18 cellular contexts compared by ENCODE assay signal in genomic region chr12:53478865-53479264, GRCh38. TPM values are rescaled to one million over a fixed set of nuclear protein-coding genes. Genes with fewer than 3 reads are reported as not detected.
DNase-seq lines count a peak whose midpoint lies in the region; ATAC-seq and TF ChIP-seq lines count a peak whose summit lies in the region.
"Had no signal": no experiment of that assay in that cellular context is flagged by ENCODE, and none has a peak within 500 bp of the region (broad histone marks: within the 10 kb centered on the region; RNA-seq: fewer than 3 reads in every experiment).

No MANE protein-coding gene starts in this region.

- no peaks in the 10 kb centered on the region for H3K27me3 Mint-ChIP-seq in endodermal cell (ENCODE audit: insufficient read depth)
- H3K27me3 Mint-ChIP-seq: activated CD8-positive, alpha-beta memory T cell treated with anti-CD3 and anti-CD28 coated beads, Interleukin-2, amount 10 ng/mL, durations not matched to agents 7 days and 5 days; activated naive CD8-positive, alpha-beta T cell treated with anti-CD3 and anti-CD28 coated beads, Interleukin-2, amount 10 ng/mL, durations not matched to agents 7 days and 5 days had no signal

- ATAC-seq in psoas muscle (no peak), HG03039 (IDR thresholded peaks at IDR 0.05; ENCODE audit: unreplicated experiment) (no peak)
- ATAC-seq: activated CD8-positive, alpha-beta memory T cell treated with anti-CD3 and anti-CD28 coated beads, Interleukin-2, amount 10 ng/mL, durations not matched to agents 7 days and 5 days; HepG2 had no signal

- H3K36me3 Mint-ChIP-seq in endodermal cell (ENCODE audit: low read depth) = peaks cover 80% of the 10 kb centered on the region

- no peak overlapping the region for H2AFZ ChIP-seq in GM23248

- H3K4me2 ChIP-seq in GM23248 (ENCODE audit: unreplicated experiment) = no peak overlapping the region

- no peaks in the 10 kb centered on the region for H3K9me2 ChIP-seq in GM23248 (ENCODE audit: insufficient read depth)

- in situ Hi-C loops in GM23248 (cut with MboI) = no loop called here

- DNase-seq in GM23248 (peak; percentile 78), endodermal cell (no peak), psoas muscle (no peak), SK-N-DZ (ENCODE audit: low spot score) (no peak), NCI-H69 (lab: John Stamatoyannopoulos, UW) (no peak)
- DNase-seq: activated CD8-positive, alpha-beta memory T cell treated with anti-CD3 and anti-CD28 coated beads, Interleukin-2, amount 10 ng/mL, durations not matched to agents 7 days and 5 days; activated naive CD8-positive, alpha-beta T cell treated with anti-CD3 and anti-CD28 coated beads, Interleukin-2, amount 10 ng/mL, durations not matched to agents 7 days and 5 days; EL; NCI-H1105; NCI-H2171; NK-92 treated with Interleukin-12 subunit alpha and Interleukin-12 subunit beta, amount 100 ng/mL, for 24 hours; SIG-M5 had no signal

- TF ChIP-seq CTCF in VCaP (conservative IDR thresholded peaks at IDR 0.05) = no peak
- no peak for TF ChIP-seq CTCF in endodermal cell (conservative IDR thresholded peaks at IDR 0.05)
- no peak for TF ChIP-seq CTCF in psoas muscle (IDR thresholded peaks at IDR 0.05)

- H4K20me1 ChIP-seq in GM23248 (ENCODE audit: insufficient read depth) = peaks cover 7% of the 10 kb centered on the region

- H3K4me3 Mint-ChIP-seq in endodermal cell = no peak overlapping the region
- H3K4me3 Mint-ChIP-seq: activated CD8-positive, alpha-beta memory T cell treated with anti-CD3 and anti-CD28 coated beads, Interleukin-2, amount 10 ng/mL, durations not matched to agents 7 days and 5 days; activated naive CD8-positive, alpha-beta T cell treated with anti-CD3 and anti-CD28 coated beads, Interleukin-2, amount 10 ng/mL, durations not matched to agents 7 days and 5 days had no signal

- H3K4me1 ChIP-seq in GM23248 (ENCODE audit: insufficient read depth) (peaks cover 44% of the 10 kb centered on the region), endodermal cell (ENCODE audit: control insufficient read depth, insufficient read depth, low read length) (peaks cover 45% of the 10 kb centered on the region), psoas muscle (peaks cover 38% of the 10 kb centered on the region)

- H3K27me3 ChIP-seq in GM23248 (replicated peaks; ENCODE audit: insufficient read depth) (no peaks in the 10 kb centered on the region), endodermal cell (ENCODE audit: control insufficient read depth, insufficient read depth, low read length, poor library complexity, severe bottlenecking) (no peaks in the 10 kb centered on the region), psoas muscle (ENCODE audit: insufficient read depth in 3 of 3, low read length in 2 of 3) (no peaks in the 10 kb centered on the region)

- intact Hi-C loops in psoas muscle (cut with DNase I) = no loop called here

- H3F3A ChIP-seq in GM23248 (ENCODE audit: insufficient read depth) = peaks cover 92% of the 10 kb centered on the region

- WGBS in GM23248 (ENCODE audit: low coverage in 1 of 2, low lambda C conversion rate in 2 of 2, missing lambda C conversion rate in 2 of 2), 2 experiments = 15 to 24% methylated on average over 1 of the region's 1 CpG
- 93 to 100% methylated on average over 1 of the region's 1 CpG for WGBS in endodermal cell (ENCODE audit: insufficient coverage in 1 of 2, insufficient read length in 1 of 2), 2 experiments
- WGBS in psoas muscle, 3 donors = 12 to 56% (median 34%) methylated on average over 1 of the region's 1 CpG

- H3K9me3 Mint-ChIP-seq in endodermal cell = no peaks in the 10 kb centered on the region
- H3K9me3 Mint-ChIP-seq: activated naive CD8-positive, alpha-beta T cell treated with anti-CD3 and anti-CD28 coated beads, Interleukin-2, amount 10 ng/mL, durations not matched to agents 7 days and 5 days had no signal

- peaks cover 62% of the 10 kb centered on the region for H3K4me1 Mint-ChIP-seq in endodermal cell

- H3K27ac ChIP-seq in GM23248 = peak overlapping the region; percentile 71
- H3K27ac ChIP-seq in VCaP = peak overlapping the region; percentile 8; the same call in 1 of the 2 replicates
- H3K27ac ChIP-seq in endodermal cell (ENCODE audit: low read depth, low read length) = no peak overlapping the region
- peak overlapping the region; percentile 62 for H3K27ac ChIP-seq in psoas muscle

- peak overlapping the region; percentile 18 for H3K9ac ChIP-seq in GM23248
- no peak overlapping the region for H3K9ac ChIP-seq in endodermal cell (ENCODE audit: extremely low read depth, low read length, poor library complexity, severe bottlenecking)

- H3K9me3 ChIP-seq in GM23248 (ENCODE audit: low read depth) = no peaks in the 10 kb centered on the region
- no peaks in the 10 kb centered on the region for H3K9me3 ChIP-seq in endodermal cell (ENCODE audit: control insufficient read depth, low read length)
- H3K9me3 ChIP-seq in psoas muscle = no peaks in the 10 kb centered on the region

- no peak overlapping the region for H3K4me3 ChIP-seq in GM23248
- no peak overlapping the region for H3K4me3 ChIP-seq in endodermal cell (ENCODE audit: low read length)
- no peak overlapping the region for H3K4me3 ChIP-seq in psoas muscle

- peak overlapping the region; percentile 55 for H3K27ac Mint-ChIP-seq in endodermal cell
- H3K27ac Mint-ChIP-seq: activated CD8-positive, alpha-beta memory T cell treated with anti-CD3 and anti-CD28 coated beads, Interleukin-2, amount 10 ng/mL, durations not matched to agents 7 days and 5 days; activated naive CD8-positive, alpha-beta T cell treated with anti-CD3 and anti-CD28 coated beads, Interleukin-2, amount 10 ng/mL, durations not matched to agents 7 days and 5 days had no signal

- peaks cover 45% of the 10 kb centered on the region for H3K79me2 ChIP-seq in GM23248 (ENCODE audit: insufficient read depth)

- H3K36me3 ChIP-seq in GM23248 (ENCODE audit: low read depth) = peaks cover 84% of the 10 kb centered on the region
- peaks cover 96% of the 10 kb centered on the region for H3K36me3 ChIP-seq in endodermal cell (ENCODE audit: control insufficient read depth, insufficient read depth, low read length)
- H3K36me3 ChIP-seq in psoas muscle (ENCODE audit: insufficient read depth in 1 of 2, low read depth in 1 of 2) = peaks cover 19 to 100% of the 10 kb centered on the region in 2 donors

RNA-seq across cellular contexts. Expression of gene MAP3K12, which starts 20.4 kb away (rescaled TPM):
- 36.5 and 37.4 TPM in 2 replicates for total RNA-seq in GM23248 (2014; rRNA removed; shearing (Covaris generic))
- 8.7 and 10.4 TPM in 2 replicates for polyA plus RNA-seq in GM23248 (2016; fragmentation: Nextera tagmentation; extraction: Ambion mirVana)
- 1 to 10 TPM; 5.5 to 8.1 TPM for total RNA-seq in endodermal cell
- 27.5 TPM for polyA plus RNA-seq in endodermal cell (2013, experiment 1 of 2)
- 21.6 TPM for polyA plus RNA-seq in endodermal cell (2013, experiment 2 of 2)
- total RNA-seq in psoas muscle = 1 to 10 TPM; 1.9 to 2.9 (median 2.3) TPM
- 1 to 10 TPM; 2.3 to 3.1 (median 3.0) TPM for polyA plus RNA-seq in psoas muscle
- 20.8 and 22.1 TPM in 2 replicates for polyA plus RNA-seq in SK-N-DZ (2014; cell fraction: cytosol; rRNA removed)
- polyA plus RNA-seq in SK-N-DZ (2014; cell fraction: nucleus; rRNA removed) = 56.6 and 82.8 TPM in 2 replicates

RNA-seq across cellular contexts. Expression of gene TARBP2, which starts 22.2 kb away (rescaled TPM):
- total RNA-seq in GM23248 (2014; rRNA removed; shearing (Covaris generic)) = 40.1 and 54.1 TPM in 2 replicates
- polyA plus RNA-seq in GM23248 (2016; fragmentation: Nextera tagmentation; extraction: Ambion mirVana) (32.1 and 36.0 TPM in 2 replicates), psoas muscle (10 to 100 TPM; 10.2 to 23.3 (median 21.2) TPM)
- total RNA-seq in endodermal cell (10 to 100 TPM; 48.4 to 60.3 TPM), psoas muscle (10 to 100 TPM in 2 of 4 donors, 1 to 10 TPM in 2; 7.6 to 10.8 (median 10.4) TPM)
- 60.9 TPM for polyA plus RNA-seq in endodermal cell (2013, experiment 1 of 2)
- 51.7 TPM for polyA plus RNA-seq in endodermal cell (2013, experiment 2 of 2)
- polyA plus RNA-seq in SK-N-DZ (2014; cell fraction: cytosol; rRNA removed) = 81.3 and 95.8 TPM in 2 replicates
- 217 and 237 TPM in 2 replicates for polyA plus RNA-seq in SK-N-DZ (2014; cell fraction: nucleus; rRNA removed)

RNA-seq across cellular contexts. Expression of gene PCBP2, which starts 27.0 kb away (rescaled TPM):
- total RNA-seq in GM23248 (2014; rRNA removed; shearing (Covaris generic)) = 143 TPM in 2 replicates
- polyA plus RNA-seq in GM23248 (2016; fragmentation: Nextera tagmentation; extraction: Ambion mirVana) = 94.3 and 100 TPM in 2 replicates
- 1,000 to 10,000 TPM; 1,281 to 1,338 TPM for total RNA-seq in endodermal cell
- 1,028 TPM for polyA plus RNA-seq in endodermal cell (2013, experiment 1 of 2)
- 890 TPM for polyA plus RNA-seq in endodermal cell (2013, experiment 2 of 2)
- total RNA-seq in psoas muscle = 100 to 1,000 TPM; 354 to 507 (median 439) TPM
- 100 to 1,000 TPM; 254 to 469 (median 365) TPM for polyA plus RNA-seq in psoas muscle
- polyA plus RNA-seq in SK-N-DZ (2014; cell fraction: cytosol; rRNA removed) = 319 and 354 TPM in 2 replicates
- 451 and 689 TPM in 2 replicates for polyA plus RNA-seq in SK-N-DZ (2014; cell fraction: nucleus; rRNA removed)

RNA-seq across cellular contexts. Expression of gene NPFF, which starts 28.4 kb away (rescaled TPM):
- total RNA-seq in GM23248 (2014; rRNA removed; shearing (Covaris generic)) = not detected in 2 replicates
- polyA plus RNA-seq in GM23248 (2016; fragmentation: Nextera tagmentation; extraction: Ambion mirVana) (not detected in 2 replicates), psoas muscle (not detected)
- total RNA-seq in endodermal cell (not detected), psoas muscle (not detected)
- polyA plus RNA-seq in endodermal cell (2013, experiment 1 of 2) = 0.85 TPM
- polyA plus RNA-seq in endodermal cell (2013, experiment 2 of 2) = not detected
- not detected in 2 replicates for polyA plus RNA-seq in SK-N-DZ (2014; cell fraction: cytosol; rRNA removed)
- polyA plus RNA-seq in SK-N-DZ (2014; cell fraction: nucleus; rRNA removed) = not detected in 2 replicates
- total RNA-seq: activated CD8-positive, alpha-beta memory T cell treated with anti-CD3 and anti-CD28 coated beads, Interleukin-2, amount 10 ng/mL, durations not matched to agents 7 days and 5 days; activated naive CD8-positive, alpha-beta T cell treated with anti-CD3 and anti-CD28 coated beads, Interleukin-2, amount 10 ng/mL, durations not matched to agents 7 days and 5 days; HepG2; mesenteric fat pad; posterior vena cava; urinary bladder had no signal
- polyA plus RNA-seq: HepG2, urinary bladder had no signal

RNA-seq across cellular contexts. Expression of gene PRR13, which starts 37.3 kb away (rescaled TPM):
- total RNA-seq in GM23248 (2014; rRNA removed; shearing (Covaris generic)) = 35.3 and 42.4 TPM in 2 replicates
- 217 and 221 TPM in 2 replicates for polyA plus RNA-seq in GM23248 (2016; fragmentation: Nextera tagmentation; extraction: Ambion mirVana)
- 100 to 1,000 TPM; 184 to 209 TPM for total RNA-seq in endodermal cell
- 101 TPM for polyA plus RNA-seq in endodermal cell (2013, experiment 1 of 2)
- polyA plus RNA-seq in endodermal cell (2013, experiment 2 of 2) = 95.7 TPM
- 10 to 100 TPM; 45.2 to 85.0 (median 62.6) TPM for total RNA-seq in psoas muscle
- polyA plus RNA-seq in psoas muscle = 100 to 1,000 TPM in 1 of 3 donors, 10 to 100 TPM in 2; 65.6 to 136 (median 82.0) TPM
- 41.3 and 50.4 TPM in 2 replicates for polyA plus RNA-seq in SK-N-DZ (2014; cell fraction: cytosol; rRNA removed)
- 15.8 and 50.5 TPM in 2 replicates for polyA plus RNA-seq in SK-N-DZ (2014; cell fraction: nucleus; rRNA removed)
